ENCODE assay signal across 9 cellular contexts in genomic region chr11:33987975-33988580, GRCh38.
A peak's percentile ranks its signal among the peaks of the same experiment; 100 is the strongest.
DNase-seq lines count a peak whose midpoint lies in the region; ATAC-seq, FAIRE-seq and TF ChIP-seq lines count a peak whose summit lies in the region.
"Had no signal": no experiment of that assay in that cellular context is flagged by ENCODE, and none has a peak within 500 bp of the region (broad histone marks: within the 10 kb centered on the region; RNA-seq: fewer than 3 reads in every experiment).

No MANE protein-coding gene starts in this region.

- in situ Hi-C loops in SK-MEL-5 (cut with HindIII; ENCODE audit: low pct_unique_long_range_greater_than_20kb, low sequenced_read_pairs): no loop called here

- no peaks in the 10 kb centered on the region for H3K9me3 ChIP-seq in pancreas
- no peaks in the 10 kb centered on the region for H3K9me3 ChIP-seq in tibial nerve

- H3K4me1 ChIP-seq in pancreas: no peaks in the 10 kb centered on the region
- no peaks in the 10 kb centered on the region for H3K4me1 ChIP-seq in tibial nerve

- H3K36me3 ChIP-seq in pancreas (no peaks in the 10 kb centered on the region), tibial nerve (no peaks in the 10 kb centered on the region)

- no peak for FAIRE-seq in pancreas (lab: Jason Lieb, UNC)
- FAIRE-seq: islet of Langerhans had no signal

- intact Hi-C loops in pancreas (cut with DNase I): no loop called here

- DNase-seq in M059J (ENCODE audit: low read depth) (peak; percentile 75), SK-MEL-5 (ENCODE audit: low read depth, low spot score) (peak; percentile 87), globus pallidus (ENCODE audit: low spot score) (peak; percentile 68), pancreas (peak in 5 of 6 donors; percentile 48 to 78 (median 67)), tibial nerve (ENCODE audit: low spot score in 2 of 2) (peak; percentile 35 to 66)
- DNase-seq in activated naive CD4-positive, alpha-beta T cell (lab: John Stamatoyannopoulos, UW): peak; percentile 22 to 57 (median 40)

- H3K4me3 ChIP-seq in GM12875 (ENCODE audit: low read depth, low read length): no peak overlapping the region
- H3K4me3 ChIP-seq in pancreas: no peak overlapping the region
- H3K4me3 ChIP-seq in tibial nerve: no peak overlapping the region

- no peak for TF ChIP-seq POLR2A in tibial nerve (IDR thresholded peaks at IDR 0.05)

- WGBS in pancreas, 2 donors: 46 to 48% methylated on average over 12 of the region's 12 CpGs
- 48 to 55% methylated on average over 12 of the region's 12 CpGs for WGBS in tibial nerve, 2 donors

- H3K27ac ChIP-seq in pancreas (no peak overlapping the region), tibial nerve (no peak overlapping the region)

- H3K27me3 ChIP-seq in pancreas (no peaks in the 10 kb centered on the region), tibial nerve (no peaks in the 10 kb centered on the region)

- peak; percentile 79 for TF ChIP-seq CTCF in GM12875 (IDR thresholded peaks at IDR 0.05; ENCODE audit: borderline replicate concordance, insufficient read depth, low read depth, low read length)
- TF ChIP-seq CTCF in pancreas (IDR thresholded peaks at IDR 0.05): peak; percentile 56 to 76 (median 64)
- TF ChIP-seq CTCF in tibial nerve (IDR thresholded peaks at IDR 0.05): peak; percentile 64 to 76 (median 69)

- TF ChIP-seq EP300 in tibial nerve (IDR thresholded peaks at IDR 0.05): no peak

- ATAC-seq in pancreas: peak; percentile 89 to 91 (median 89)
- ATAC-seq in HG03342 (IDR thresholded peaks at IDR 0.05; ENCODE audit: unreplicated experiment): no peak
